ENCODE assay signal across 1 cellular context in the genomic region with DNA sequence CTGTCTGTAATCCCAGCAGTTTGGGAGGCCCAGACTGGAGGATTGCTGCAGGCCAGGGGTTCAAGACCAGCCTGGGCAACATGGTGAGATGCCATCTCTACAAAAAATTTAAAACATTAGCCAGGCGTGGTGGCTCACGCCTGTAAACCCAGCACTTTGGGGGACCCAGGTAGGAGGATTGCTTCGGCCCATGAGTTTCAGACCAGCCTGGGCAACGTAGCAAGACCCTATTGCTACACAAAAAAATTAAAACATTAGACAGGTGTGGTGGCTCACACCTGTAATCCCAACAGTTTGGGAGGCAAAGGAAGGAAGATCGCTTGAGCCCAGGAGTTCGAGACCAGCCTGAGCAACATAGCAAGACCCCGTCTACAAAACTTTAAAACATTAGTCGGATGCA.
TF ChIP-seq lines count a peak whose summit lies in the region.

No MANE protein-coding gene starts in this region.

TF ChIP-seq in SK-N-SH treated with all-trans-retinoic acid at 6 μM for 48 hours, 23 proteins besides CTCF, POLR2A, EP300 and RAD21 (continued from another document):
- TF ChIP-seq, protein P1, sequence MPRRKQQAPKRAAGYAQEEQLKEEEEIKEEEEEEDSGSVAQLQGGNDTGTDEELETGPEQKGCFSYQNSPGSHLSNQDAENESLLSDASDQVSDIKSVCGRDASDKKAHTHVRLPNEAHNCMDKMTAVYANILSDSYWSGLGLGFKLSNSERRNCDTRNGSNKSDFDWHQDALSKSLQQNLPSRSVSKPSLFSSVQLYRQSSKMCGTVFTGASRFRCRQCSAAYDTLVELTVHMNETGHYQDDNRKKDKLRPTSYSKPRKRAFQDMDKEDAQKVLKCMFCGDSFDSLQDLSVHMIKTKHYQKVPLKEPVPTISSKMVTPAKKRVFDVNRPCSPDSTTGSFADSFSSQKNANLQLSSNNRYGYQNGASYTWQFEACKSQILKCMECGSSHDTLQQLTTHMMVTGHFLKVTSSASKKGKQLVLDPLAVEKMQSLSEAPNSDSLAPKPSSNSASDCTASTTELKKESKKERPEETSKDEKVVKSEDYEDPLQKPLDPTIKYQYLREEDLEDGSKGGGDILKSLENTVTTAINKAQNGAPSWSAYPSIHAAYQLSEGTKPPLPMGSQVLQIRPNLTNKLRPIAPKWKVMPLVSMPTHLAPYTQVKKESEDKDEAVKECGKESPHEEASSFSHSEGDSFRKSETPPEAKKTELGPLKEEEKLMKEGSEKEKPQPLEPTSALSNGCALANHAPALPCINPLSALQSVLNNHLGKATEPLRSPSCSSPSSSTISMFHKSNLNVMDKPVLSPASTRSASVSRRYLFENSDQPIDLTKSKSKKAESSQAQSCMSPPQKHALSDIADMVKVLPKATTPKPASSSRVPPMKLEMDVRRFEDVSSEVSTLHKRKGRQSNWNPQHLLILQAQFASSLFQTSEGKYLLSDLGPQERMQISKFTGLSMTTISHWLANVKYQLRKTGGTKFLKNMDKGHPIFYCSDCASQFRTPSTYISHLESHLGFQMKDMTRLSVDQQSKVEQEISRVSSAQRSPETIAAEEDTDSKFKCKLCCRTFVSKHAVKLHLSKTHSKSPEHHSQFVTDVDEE (CRISPR knock-in tag; IDR thresholded peaks at IDR 0.05) = no peak
- TF ChIP-seq TOX (CRISPR knock-in tag; IDR thresholded peaks at IDR 0.05; ENCODE audit: borderline replicate concordance) = no peak
- TF ChIP-seq, protein P2, sequence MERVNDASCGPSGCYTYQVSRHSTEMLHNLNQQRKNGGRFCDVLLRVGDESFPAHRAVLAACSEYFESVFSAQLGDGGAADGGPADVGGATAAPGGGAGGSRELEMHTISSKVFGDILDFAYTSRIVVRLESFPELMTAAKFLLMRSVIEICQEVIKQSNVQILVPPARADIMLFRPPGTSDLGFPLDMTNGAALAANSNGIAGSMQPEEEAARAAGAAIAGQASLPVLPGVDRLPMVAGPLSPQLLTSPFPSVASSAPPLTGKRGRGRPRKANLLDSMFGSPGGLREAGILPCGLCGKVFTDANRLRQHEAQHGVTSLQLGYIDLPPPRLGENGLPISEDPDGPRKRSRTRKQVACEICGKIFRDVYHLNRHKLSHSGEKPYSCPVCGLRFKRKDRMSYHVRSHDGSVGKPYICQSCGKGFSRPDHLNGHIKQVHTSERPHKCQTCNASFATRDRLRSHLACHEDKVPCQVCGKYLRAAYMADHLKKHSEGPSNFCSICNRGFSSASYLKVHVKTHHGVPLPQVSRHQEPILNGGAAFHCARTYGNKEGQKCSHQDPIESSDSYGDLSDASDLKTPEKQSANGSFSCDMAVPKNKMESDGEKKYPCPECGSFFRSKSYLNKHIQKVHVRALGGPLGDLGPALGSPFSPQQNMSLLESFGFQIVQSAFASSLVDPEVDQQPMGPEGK (CRISPR knock-in tag; IDR thresholded peaks at IDR 0.05; ENCODE audit: borderline replicate concordance) = no peak
- TF ChIP-seq, protein P3, sequence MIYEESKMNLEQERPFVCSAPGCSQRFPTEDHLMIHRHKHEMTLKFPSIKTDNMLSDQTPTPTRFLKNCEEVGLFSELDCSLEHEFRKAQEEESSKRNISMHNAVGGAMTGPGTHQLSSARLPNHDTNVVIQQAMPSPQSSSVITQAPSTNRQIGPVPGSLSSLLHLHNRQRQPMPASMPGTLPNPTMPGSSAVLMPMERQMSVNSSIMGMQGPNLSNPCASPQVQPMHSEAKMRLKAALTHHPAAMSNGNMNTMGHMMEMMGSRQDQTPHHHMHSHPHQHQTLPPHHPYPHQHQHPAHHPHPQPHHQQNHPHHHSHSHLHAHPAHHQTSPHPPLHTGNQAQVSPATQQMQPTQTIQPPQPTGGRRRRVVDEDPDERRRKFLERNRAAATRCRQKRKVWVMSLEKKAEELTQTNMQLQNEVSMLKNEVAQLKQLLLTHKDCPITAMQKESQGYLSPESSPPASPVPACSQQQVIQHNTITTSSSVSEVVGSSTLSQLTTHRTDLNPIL (CRISPR knock-in tag; IDR thresholded peaks at IDR 0.05; ENCODE audit: low read depth) = no peak
TF ChIP-seq in SK-N-SH treated with all-trans-retinoic acid at 6 μM for 48 hours: peak in this region for 0.
